1 cellular context compared by ENCODE assay signal in the genomic region with DNA sequence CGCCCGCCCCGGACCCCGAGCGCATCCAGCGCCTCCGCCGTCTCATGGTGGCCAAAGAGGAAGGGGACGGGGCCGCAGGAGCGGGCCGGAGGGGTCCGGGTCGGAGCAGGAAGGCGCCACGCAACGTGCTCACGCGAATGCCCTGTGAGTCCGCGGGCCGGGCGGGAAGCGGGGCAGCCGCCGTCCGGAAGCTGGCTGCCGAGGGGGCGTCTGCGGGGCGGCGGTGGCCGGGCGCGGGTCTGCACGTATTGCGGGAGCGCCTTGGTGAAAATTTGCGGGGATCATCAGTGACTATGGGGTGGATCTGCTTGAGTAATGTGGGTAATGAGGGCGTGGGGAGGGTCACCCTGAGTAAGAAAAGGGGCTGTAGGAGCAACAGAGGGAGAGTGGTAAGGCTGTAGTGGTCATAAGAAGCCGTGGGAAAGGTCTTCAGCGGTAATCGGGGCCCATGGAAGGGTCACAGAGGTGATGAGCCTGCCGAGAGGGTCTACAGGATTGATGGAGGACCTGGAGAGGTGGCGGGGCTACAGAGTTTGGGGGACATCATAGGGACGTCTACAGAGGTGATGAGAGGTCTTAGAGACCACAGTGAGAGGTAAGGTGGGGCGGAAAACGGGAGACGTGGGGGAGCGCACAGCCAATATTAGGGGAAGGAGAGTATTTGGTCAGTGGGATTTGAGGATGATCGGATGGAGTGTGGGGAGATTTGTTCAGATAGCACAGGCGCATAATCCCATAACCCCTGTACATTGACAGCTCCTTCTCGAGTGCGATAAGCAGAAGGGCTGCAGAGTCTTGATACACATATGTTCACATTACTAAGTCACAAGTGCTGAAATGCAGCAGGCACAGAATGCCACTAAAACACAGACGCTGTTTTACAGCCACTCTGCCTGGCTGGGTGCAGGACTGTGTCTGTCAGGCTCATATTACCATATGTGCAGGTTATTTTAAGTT.
TF ChIP-seq lines count a peak whose summit lies in the region.

No MANE protein-coding gene starts in this region.

TF ChIP-seq in K562, 482 proteins besides CTCF, POLR2A, EP300 and RAD21 (continued from another document and continues in another):
- TF ChIP-seq, protein P1, sequence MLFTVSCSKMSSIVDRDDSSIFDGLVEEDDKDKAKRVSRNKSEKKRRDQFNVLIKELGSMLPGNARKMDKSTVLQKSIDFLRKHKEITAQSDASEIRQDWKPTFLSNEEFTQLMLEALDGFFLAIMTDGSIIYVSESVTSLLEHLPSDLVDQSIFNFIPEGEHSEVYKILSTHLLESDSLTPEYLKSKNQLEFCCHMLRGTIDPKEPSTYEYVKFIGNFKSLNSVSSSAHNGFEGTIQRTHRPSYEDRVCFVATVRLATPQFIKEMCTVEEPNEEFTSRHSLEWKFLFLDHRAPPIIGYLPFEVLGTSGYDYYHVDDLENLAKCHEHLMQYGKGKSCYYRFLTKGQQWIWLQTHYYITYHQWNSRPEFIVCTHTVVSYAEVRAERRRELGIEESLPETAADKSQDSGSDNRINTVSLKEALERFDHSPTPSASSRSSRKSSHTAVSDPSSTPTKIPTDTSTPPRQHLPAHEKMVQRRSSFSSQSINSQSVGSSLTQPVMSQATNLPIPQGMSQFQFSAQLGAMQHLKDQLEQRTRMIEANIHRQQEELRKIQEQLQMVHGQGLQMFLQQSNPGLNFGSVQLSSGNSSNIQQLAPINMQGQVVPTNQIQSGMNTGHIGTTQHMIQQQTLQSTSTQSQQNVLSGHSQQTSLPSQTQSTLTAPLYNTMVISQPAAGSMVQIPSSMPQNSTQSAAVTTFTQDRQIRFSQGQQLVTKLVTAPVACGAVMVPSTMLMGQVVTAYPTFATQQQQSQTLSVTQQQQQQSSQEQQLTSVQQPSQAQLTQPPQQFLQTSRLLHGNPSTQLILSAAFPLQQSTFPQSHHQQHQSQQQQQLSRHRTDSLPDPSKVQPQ (CRISPR knock-in tag; IDR thresholded peaks at IDR 0.05; ENCODE audit: borderline replicate concordance): no peak
- TF ChIP-seq ZNF561 (CRISPR knock-in tag; conservative IDR thresholded peaks at IDR 0.05) (no peak), HIVEP1 (CRISPR knock-in tag; IDR thresholded peaks at IDR 0.05) (no peak), ZNF507 (tag; conservative IDR thresholded peaks at IDR 0.05) (no peak), ZNF212 (CRISPR knock-in tag; IDR thresholded peaks at IDR 0.05) (no peak), ESRRB (CRISPR knock-in tag; IDR thresholded peaks at IDR 0.05; ENCODE audit: borderline replicate concordance) (no peak), NFE2 (IDR thresholded peaks at IDR 0.05; ENCODE audit: low read depth) (no peak), ZBTB7A (IDR thresholded peaks at IDR 0.05; ENCODE audit: borderline replicate concordance, control insufficient read depth, low read depth, low read length) (peak; percentile 32; the same call in 1 of the 2 replicates), SMARCB1 (IDR thresholded peaks at IDR 0.05; ENCODE audit: insufficient read length, low read depth) (no peak), NR4A1 (CRISPR knock-in tag; IDR thresholded peaks at IDR 0.05) (no peak), NR4A1 (tag; IDR thresholded peaks at IDR 0.05) (no peak), SRSF1 (IDR thresholded peaks at IDR 0.05; ENCODE audit: low read depth, low read length) (no peak), SIRT6 (IDR thresholded peaks at IDR 0.05; ENCODE audit: low read depth, low read length) (no peak), TAL1 (IDR thresholded peaks at IDR 0.05) (peak; percentile 81), BMI1 (IDR thresholded peaks at IDR 0.05; ENCODE audit: low read length) (no peak), GABPA (tag; conservative IDR thresholded peaks at IDR 0.05; ENCODE audit: low read depth) (no peak), SP2 (IDR thresholded peaks at IDR 0.05; ENCODE audit: extremely low read depth, low read depth, low read length, poor library complexity, severe bottlenecking) (no peak), NELFE (IDR thresholded peaks at IDR 0.05; ENCODE audit: insufficient read depth, insufficient read length) (no peak), HSF4 (CRISPR knock-in tag; IDR thresholded peaks at IDR 0.05; ENCODE audit: borderline replicate concordance) (no peak), GATA2 (CRISPR knock-in tag; IDR thresholded peaks at IDR 0.05) (peak; percentile 57), TSC22D4 (tag; IDR thresholded peaks at IDR 0.05) (no peak), POLR2H (tag; IDR thresholded peaks at IDR 0.05; ENCODE audit: low read depth) (no peak), RBM17 (IDR thresholded peaks at IDR 0.05; ENCODE audit: borderline replicate concordance, low read depth, low read length) (no peak), ZFPM2 (CRISPR knock-in tag; IDR thresholded peaks at IDR 0.05) (no peak), RCOR1 (IDR thresholded peaks at IDR 0.05; ENCODE audit: borderline replicate concordance in 1 of 2, low read depth in 2 of 2, low read length in 2 of 2) (peak in 1 of 2 experiments; percentile 81; a peak in 2 of 4 replicates), ZNF263 (CRISPR knock-in tag; IDR thresholded peaks at IDR 0.05; ENCODE audit: borderline replicate concordance) (no peak), THRAP3 (IDR thresholded peaks at IDR 0.05; ENCODE audit: borderline replicate concordance) (no peak), PPARD (CRISPR knock-in tag; IDR thresholded peaks at IDR 0.05) (no peak), RBM39 (optimal IDR thresholded peaks at IDR 0.05; ENCODE audit: low read depth, low read length) (no peak), ZNF143 (CRISPR knock-in tag; IDR thresholded peaks at IDR 0.05) (no peak), NFYB (IDR thresholded peaks at IDR 0.05; ENCODE audit: extremely low read depth, insufficient read length) (no peak), GABPB2 (CRISPR knock-in tag; conservative IDR thresholded peaks at IDR 0.05) (no peak)
- TF ChIP-seq, protein P2, sequence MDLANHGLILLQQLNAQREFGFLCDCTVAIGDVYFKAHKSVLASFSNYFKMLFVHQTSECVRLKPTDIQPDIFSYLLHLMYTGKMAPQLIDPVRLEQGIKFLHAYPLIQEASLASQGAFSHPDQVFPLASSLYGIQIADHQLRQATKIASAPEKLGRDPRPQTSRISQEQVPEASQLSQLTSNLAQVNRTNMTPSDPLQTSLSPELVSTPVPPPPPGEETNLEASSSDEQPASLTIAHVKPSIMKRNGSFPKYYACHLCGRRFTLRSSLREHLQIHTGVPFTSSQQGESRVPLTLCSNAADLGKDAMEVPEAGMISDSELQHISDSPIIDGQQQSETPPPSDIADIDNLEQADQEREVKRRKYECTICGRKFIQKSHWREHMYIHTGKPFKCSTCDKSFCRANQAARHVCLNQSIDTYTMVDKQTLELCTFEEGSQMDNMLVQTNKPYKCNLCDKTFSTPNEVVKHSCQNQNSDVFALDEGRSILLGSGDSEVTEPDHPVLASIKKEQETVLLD (IDR thresholded peaks at IDR 0.05): peak; percentile 67; the same call in 1 of the 2 replicates
- TF ChIP-seq, protein P3, sequence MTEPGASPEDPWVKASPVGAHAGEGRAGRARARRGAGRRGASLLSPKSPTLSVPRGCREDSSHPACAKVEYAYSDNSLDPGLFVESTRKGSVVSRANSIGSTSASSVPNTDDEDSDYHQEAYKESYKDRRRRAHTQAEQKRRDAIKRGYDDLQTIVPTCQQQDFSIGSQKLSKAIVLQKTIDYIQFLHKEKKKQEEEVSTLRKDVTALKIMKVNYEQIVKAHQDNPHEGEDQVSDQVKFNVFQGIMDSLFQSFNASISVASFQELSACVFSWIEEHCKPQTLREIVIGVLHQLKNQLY (CRISPR knock-in tag; conservative IDR thresholded peaks at IDR 0.05): no peak
- TF ChIP-seq, protein P4, sequence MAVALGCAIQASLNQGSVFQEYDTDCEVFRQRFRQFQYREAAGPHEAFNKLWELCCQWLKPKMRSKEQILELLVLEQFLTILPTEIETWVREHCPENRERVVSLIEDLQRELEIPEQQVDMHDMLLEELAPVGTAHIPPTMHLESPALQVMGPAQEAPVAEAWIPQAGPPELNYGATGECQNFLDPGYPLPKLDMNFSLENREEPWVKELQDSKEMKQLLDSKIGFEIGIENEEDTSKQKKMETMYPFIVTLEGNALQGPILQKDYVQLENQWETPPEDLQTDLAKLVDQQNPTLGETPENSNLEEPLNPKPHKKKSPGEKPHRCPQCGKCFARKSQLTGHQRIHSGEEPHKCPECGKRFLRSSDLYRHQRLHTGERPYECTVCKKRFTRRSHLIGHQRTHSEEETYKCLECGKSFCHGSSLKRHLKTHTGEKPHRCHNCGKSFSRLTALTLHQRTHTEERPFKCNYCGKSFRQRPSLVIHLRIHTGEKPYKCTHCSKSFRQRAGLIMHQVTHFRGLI (CRISPR knock-in tag; IDR thresholded peaks at IDR 0.05): no peak
- TF ChIP-seq, protein P5, sequence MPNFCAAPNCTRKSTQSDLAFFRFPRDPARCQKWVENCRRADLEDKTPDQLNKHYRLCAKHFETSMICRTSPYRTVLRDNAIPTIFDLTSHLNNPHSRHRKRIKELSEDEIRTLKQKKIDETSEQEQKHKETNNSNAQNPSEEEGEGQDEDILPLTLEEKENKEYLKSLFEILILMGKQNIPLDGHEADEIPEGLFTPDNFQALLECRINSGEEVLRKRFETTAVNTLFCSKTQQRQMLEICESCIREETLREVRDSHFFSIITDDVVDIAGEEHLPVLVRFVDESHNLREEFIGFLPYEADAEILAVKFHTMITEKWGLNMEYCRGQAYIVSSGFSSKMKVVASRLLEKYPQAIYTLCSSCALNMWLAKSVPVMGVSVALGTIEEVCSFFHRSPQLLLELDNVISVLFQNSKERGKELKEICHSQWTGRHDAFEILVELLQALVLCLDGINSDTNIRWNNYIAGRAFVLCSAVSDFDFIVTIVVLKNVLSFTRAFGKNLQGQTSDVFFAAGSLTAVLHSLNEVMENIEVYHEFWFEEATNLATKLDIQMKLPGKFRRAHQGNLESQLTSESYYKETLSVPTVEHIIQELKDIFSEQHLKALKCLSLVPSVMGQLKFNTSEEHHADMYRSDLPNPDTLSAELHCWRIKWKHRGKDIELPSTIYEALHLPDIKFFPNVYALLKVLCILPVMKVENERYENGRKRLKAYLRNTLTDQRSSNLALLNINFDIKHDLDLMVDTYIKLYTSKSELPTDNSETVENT (CRISPR knock-in tag; IDR thresholded peaks at IDR 0.05): 0 out of 2 replicates have a peak, but pooled peaks have one; percentile 47
- TF ChIP-seq, protein P6, sequence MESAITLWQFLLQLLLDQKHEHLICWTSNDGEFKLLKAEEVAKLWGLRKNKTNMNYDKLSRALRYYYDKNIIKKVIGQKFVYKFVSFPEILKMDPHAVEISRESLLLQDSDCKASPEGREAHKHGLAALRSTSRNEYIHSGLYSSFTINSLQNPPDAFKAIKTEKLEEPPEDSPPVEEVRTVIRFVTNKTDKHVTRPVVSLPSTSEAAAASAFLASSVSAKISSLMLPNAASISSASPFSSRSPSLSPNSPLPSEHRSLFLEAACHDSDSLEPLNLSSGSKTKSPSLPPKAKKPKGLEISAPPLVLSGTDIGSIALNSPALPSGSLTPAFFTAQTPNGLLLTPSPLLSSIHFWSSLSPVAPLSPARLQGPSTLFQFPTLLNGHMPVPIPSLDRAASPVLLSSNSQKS (CRISPR knock-in tag; IDR thresholded peaks at IDR 0.05): no peak
- TF ChIP-seq, protein P7, sequence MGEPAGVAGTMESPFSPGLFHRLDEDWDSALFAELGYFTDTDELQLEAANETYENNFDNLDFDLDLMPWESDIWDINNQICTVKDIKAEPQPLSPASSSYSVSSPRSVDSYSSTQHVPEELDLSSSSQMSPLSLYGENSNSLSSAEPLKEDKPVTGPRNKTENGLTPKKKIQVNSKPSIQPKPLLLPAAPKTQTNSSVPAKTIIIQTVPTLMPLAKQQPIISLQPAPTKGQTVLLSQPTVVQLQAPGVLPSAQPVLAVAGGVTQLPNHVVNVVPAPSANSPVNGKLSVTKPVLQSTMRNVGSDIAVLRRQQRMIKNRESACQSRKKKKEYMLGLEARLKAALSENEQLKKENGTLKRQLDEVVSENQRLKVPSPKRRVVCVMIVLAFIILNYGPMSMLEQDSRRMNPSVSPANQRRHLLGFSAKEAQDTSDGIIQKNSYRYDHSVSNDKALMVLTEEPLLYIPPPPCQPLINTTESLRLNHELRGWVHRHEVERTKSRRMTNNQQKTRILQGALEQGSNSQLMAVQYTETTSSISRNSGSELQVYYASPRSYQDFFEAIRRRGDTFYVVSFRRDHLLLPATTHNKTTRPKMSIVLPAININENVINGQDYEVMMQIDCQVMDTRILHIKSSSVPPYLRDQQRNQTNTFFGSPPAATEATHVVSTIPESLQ (CRISPR knock-in tag; IDR thresholded peaks at IDR 0.05): no peak
- TF ChIP-seq, protein P8, sequence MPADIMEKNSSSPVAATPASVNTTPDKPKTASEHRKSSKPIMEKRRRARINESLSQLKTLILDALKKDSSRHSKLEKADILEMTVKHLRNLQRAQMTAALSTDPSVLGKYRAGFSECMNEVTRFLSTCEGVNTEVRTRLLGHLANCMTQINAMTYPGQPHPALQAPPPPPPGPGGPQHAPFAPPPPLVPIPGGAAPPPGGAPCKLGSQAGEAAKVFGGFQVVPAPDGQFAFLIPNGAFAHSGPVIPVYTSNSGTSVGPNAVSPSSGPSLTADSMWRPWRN (IDR thresholded peaks at IDR 0.05; ENCODE audit: low read depth): no peak
- TF ChIP-seq, protein P9, sequence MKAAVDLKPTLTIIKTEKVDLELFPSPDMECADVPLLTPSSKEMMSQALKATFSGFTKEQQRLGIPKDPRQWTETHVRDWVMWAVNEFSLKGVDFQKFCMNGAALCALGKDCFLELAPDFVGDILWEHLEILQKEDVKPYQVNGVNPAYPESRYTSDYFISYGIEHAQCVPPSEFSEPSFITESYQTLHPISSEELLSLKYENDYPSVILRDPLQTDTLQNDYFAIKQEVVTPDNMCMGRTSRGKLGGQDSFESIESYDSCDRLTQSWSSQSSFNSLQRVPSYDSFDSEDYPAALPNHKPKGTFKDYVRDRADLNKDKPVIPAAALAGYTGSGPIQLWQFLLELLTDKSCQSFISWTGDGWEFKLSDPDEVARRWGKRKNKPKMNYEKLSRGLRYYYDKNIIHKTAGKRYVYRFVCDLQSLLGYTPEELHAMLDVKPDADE (conservative IDR thresholded peaks at IDR 0.05; ENCODE audit: control insufficient read depth, low read depth, low read length): no peak
- TF ChIP-seq, protein P10, sequence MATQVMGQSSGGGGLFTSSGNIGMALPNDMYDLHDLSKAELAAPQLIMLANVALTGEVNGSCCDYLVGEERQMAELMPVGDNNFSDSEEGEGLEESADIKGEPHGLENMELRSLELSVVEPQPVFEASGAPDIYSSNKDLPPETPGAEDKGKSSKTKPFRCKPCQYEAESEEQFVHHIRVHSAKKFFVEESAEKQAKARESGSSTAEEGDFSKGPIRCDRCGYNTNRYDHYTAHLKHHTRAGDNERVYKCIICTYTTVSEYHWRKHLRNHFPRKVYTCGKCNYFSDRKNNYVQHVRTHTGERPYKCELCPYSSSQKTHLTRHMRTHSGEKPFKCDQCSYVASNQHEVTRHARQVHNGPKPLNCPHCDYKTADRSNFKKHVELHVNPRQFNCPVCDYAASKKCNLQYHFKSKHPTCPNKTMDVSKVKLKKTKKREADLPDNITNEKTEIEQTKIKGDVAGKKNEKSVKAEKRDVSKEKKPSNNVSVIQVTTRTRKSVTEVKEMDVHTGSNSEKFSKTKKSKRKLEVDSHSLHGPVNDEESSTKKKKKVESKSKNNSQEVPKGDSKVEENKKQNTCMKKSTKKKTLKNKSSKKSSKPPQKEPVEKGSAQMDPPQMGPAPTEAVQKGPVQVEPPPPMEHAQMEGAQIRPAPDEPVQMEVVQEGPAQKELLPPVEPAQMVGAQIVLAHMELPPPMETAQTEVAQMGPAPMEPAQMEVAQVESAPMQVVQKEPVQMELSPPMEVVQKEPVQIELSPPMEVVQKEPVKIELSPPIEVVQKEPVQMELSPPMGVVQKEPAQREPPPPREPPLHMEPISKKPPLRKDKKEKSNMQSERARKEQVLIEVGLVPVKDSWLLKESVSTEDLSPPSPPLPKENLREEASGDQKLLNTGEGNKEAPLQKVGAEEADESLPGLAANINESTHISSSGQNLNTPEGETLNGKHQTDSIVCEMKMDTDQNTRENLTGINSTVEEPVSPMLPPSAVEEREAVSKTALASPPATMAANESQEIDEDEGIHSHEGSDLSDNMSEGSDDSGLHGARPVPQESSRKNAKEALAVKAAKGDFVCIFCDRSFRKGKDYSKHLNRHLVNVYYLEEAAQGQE (CRISPR knock-in tag; IDR thresholded peaks at IDR 0.05; ENCODE audit: low read depth): no peak
